12 cellular contexts compared by ENCODE assay signal in the genomic region with DNA sequence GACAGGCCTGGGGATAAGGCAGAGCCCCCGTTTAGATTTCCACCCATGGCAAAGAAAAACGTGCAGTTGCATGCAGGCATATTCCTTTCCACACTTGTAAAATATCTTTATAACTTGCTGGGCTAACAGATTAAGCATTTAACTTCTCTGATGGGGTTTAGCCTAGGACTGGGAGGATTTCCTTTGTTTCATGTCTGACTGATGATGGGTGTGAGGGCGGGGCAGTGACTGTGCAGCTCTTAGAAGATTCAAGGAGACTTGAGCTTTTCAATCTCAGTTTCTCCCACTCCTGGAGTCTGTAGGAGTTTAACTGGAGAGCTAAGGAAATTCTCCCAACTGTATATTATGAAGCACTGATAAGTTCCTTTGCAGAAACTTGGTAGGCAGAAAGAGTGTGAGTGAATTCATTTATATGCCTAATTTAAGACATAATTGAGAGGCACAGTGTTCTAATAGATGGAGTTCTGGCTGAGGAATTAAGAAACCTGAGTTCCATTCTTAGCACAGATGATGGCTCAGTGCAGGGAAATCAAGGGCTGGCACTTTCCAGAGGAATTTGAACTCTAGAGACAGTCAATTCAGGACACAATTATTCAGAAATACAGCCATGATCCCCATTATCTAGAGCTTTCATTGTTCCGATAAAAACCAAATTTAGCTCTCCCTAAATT.
DNase-seq lines count a peak whose midpoint lies in the region; ATAC-seq, FAIRE-seq and TF ChIP-seq lines count a peak whose summit lies in the region.
"Had no signal": no experiment of that assay in that cellular context is flagged by ENCODE, and none has a peak within 500 bp of the region (broad histone marks: within the 10 kb centered on the region; RNA-seq: fewer than 3 reads in every experiment).

No MANE protein-coding gene starts in this region.

- H3K4me1 ChIP-seq in K562 (replicated peaks in 1 of 2; ENCODE audit: control insufficient read depth in 2 of 2, insufficient read depth in 2 of 2, low read length in 2 of 2) (peaks cover 0 to 19% of the 10 kb centered on the region in 2 experiments; a peak in 3 of 5 replicates), testis (peaks cover 36% of the 10 kb centered on the region)

- H2AFZ ChIP-seq in K562 (ENCODE audit: low read depth, low read length): no peak overlapping the region

- H4K20me1 ChIP-seq in K562 (replicated peaks; ENCODE audit: control insufficient read depth, insufficient read depth, low read length): peaks cover 12% of the 10 kb centered on the region

- peak; percentile 37; the same call in 1 of the 3 replicates for ATAC-seq in K562
- no peak for ATAC-seq in stimulated activated memory B cell treated with anti-CD40 and anti-IgM and Interleukin-4, amounts not matched to agents 10 μg/mL and 1 μg/mL and 100 μg/mL, for 72 hours
- ATAC-seq: T-cell had no signal

- POLR2A ChIA-PET in K562 (lab: Yijun Ruan, JAX): interaction anchor here (0.6 to 1.5 kb wide), 3 partner anchors 11 to 1621 kb away, joined by 3 to 4 read pairs (median 3); no protein-coding TSS in a partner anchor

- TF ChIP-seq RAD21 in K562 (CRISPR knock-in tag; conservative IDR thresholded peaks at IDR 0.05 in 1 of 2, IDR thresholded peaks at IDR 0.05 in 1 of 2): no peak

- TF ChIP-seq POLR2A in K562 (conservative IDR thresholded peaks at IDR 0.05) (no peak), testis (IDR thresholded peaks at IDR 0.05) (no peak), erythroblast (IDR thresholded peaks at IDR 0.05; ENCODE audit: low read length) (no peak)

- H3K4me3 ChIP-seq in K562 (no peak overlapping the region), testis (no peak overlapping the region)
- H3K4me3 ChIP-seq: skin epidermis had no signal

- no peaks in the 10 kb centered on the region for H3K36me3 Mint-ChIP-seq in stimulated activated memory B cell treated with anti-CD40 and anti-IgM and Interleukin-4, amounts not matched to agents 10 μg/mL and 1 μg/mL and 100 μg/mL, for 72 hours
- H3K36me3 Mint-ChIP-seq: T-cell had no signal

- intact Hi-C loops in K562 (cut with micrococcal nuclease) (no loop called here), testis (cut with DNase I; ENCODE audit: low total_unique reads) (no loop called here)

- BruUV-seq in K562 (replicated peaks; lab: Mats Ljungman, UMichigan): no TSS peak

- 27% methylated on average over 4 of the region's 4 CpGs for WGBS in K562 (ENCODE audit: insufficient coverage, low coverage, missing lambda C conversion rate)
- WGBS in testis, 2 donors: 41% methylated on average over 4 of the region's 4 CpGs

- no peak overlapping the region for H3K4me3 Mint-ChIP-seq in stimulated activated memory B cell treated with anti-CD40 and anti-IgM and Interleukin-4, amounts not matched to agents 10 μg/mL and 1 μg/mL and 100 μg/mL, for 72 hours
- H3K4me3 Mint-ChIP-seq: activated CD4-positive, alpha-beta T cell treated with anti-CD3 and anti-CD28 coated beads, Interleukin-2, amount 10 ng/mL, durations not matched to agents 24 days and 14 days; T-cell had no signal

- H3K9ac ChIP-seq in K562 (ENCODE audit: insufficient read depth in 1 of 2, low read depth in 2 of 2, low read length in 2 of 2): no peak overlapping the region
- H3K9ac ChIP-seq: KMS-11 had no signal

- in situ Hi-C loops in K562 (cut with MboI): no loop called here

- H3K9me3 Mint-ChIP-seq in stimulated activated memory B cell treated with anti-CD40 and anti-IgM and Interleukin-4, amounts not matched to agents 10 μg/mL and 1 μg/mL and 100 μg/mL, for 72 hours: no peaks in the 10 kb centered on the region
- H3K9me3 Mint-ChIP-seq: activated CD4-positive, alpha-beta T cell treated with anti-CD3 and anti-CD28 coated beads, Interleukin-2, amount 10 ng/mL, durations not matched to agents 24 days and 14 days; T-cell had no signal

- 0 out of 3 replicates have a peak, but pooled peaks cover 6% of the 10 kb centered on the region for H3K79me2 ChIP-seq in K562 (ENCODE audit: control insufficient read depth, insufficient read depth, low read length)

- CTCF ChIA-PET in K562 (lab: Yijun Ruan, JAX; ENCODE audit: low intra/inter-chr PET ratio): interaction anchor here (0.6 kb wide), 1 partner anchor 757 kb away, joined by 3 read pairs; no protein-coding TSS in a partner anchor

- H3K4me2 ChIP-seq in K562 (ENCODE audit: insufficient read depth, low read length): no peak overlapping the region
- H3K4me2 ChIP-seq: KMS-11 had no signal

- no peaks in the 10 kb centered on the region for H3K4me1 Mint-ChIP-seq in stimulated activated memory B cell treated with anti-CD40 and anti-IgM and Interleukin-4, amounts not matched to agents 10 μg/mL and 1 μg/mL and 100 μg/mL, for 72 hours
- H3K4me1 Mint-ChIP-seq: activated CD4-positive, alpha-beta T cell treated with anti-CD3 and anti-CD28 coated beads, Interleukin-2, amount 10 ng/mL, durations not matched to agents 24 days and 14 days; T-cell had no signal

- TF ChIP-seq CTCF in K562 (IDR thresholded peaks at IDR 0.05 in 2 of 3, conservative IDR thresholded peaks at IDR 0.05 in 1 of 3; ENCODE audit: insufficient read depth in 2 of 3, low read depth in 1 of 3, low read length in 3 of 3) (no peak), testis (IDR thresholded peaks at IDR 0.05) (no peak)

- H3K9me1 ChIP-seq in K562 (ENCODE audit: control insufficient read depth, insufficient read depth, low read length): no peaks in the 10 kb centered on the region

- no peaks in the 10 kb centered on the region for H3K36me3 ChIP-seq in K562 (ENCODE audit: control insufficient read depth, insufficient read depth, low read length)
- no peaks in the 10 kb centered on the region for H3K36me3 ChIP-seq in testis (ENCODE audit: low read depth, missing control alignments)

- no peak for FAIRE-seq in K562 (lab: Jason Lieb, UNC)

- H3K27ac ChIP-seq in K562 (ENCODE audit: extremely low read depth, low read depth, low read length): no peak overlapping the region
- H3K27ac ChIP-seq in testis: peak overlapping the region in 1 of 2 donors; percentile 53
- H3K27ac ChIP-seq: KMS-11, skin epidermis had no signal

- DNase-seq in M059J (ENCODE audit: low read depth) (peak; percentile 50), K562 (ENCODE audit: extremely low read depth in 1 of 4, low spot score in 3 of 4) (no peak), iris pigment epithelial cell (ENCODE audit: low read depth) (peak; percentile 52), testis (peak; percentile 44), activated gamma-delta T cell treated with Interleukin-2 at 50 U/mL for 16 hours (no peak), erythroblast (lab: John Stamatoyannopoulos, UW) (no peak)
- DNase-seq: activated CD4-positive, alpha-beta T cell treated with anti-CD3 and anti-CD28 coated beads, Interleukin-2, amount 10 ng/mL, durations not matched to agents 24 days and 14 days; NCI-H2029; T-cell had no signal

- no peaks in the 10 kb centered on the region for H3K27me3 ChIP-seq in K562 (ENCODE audit: control insufficient read depth in 2 of 2, insufficient read depth in 2 of 2, low read length in 2 of 2)
- H3K27me3 ChIP-seq in testis: no peaks in the 10 kb centered on the region

- no peaks in the 10 kb centered on the region for H3K9me3 ChIP-seq in K562 (replicated peaks; ENCODE audit: control insufficient read depth, insufficient read depth, low read depth, low read length)
- H3K9me3 ChIP-seq in testis: no peaks in the 10 kb centered on the region

- H3K27me3 Mint-ChIP-seq in stimulated activated memory B cell treated with anti-CD40 and anti-IgM and Interleukin-4, amounts not matched to agents 10 μg/mL and 1 μg/mL and 100 μg/mL, for 72 hours: peaks cover 9% of the 10 kb centered on the region
- H3K27me3 Mint-ChIP-seq: activated CD4-positive, alpha-beta T cell treated with anti-CD3 and anti-CD28 coated beads, Interleukin-2, amount 10 ng/mL, durations not matched to agents 24 days and 14 days; T-cell had no signal

- H3K27ac Mint-ChIP-seq in stimulated activated memory B cell treated with anti-CD40 and anti-IgM and Interleukin-4, amounts not matched to agents 10 μg/mL and 1 μg/mL and 100 μg/mL, for 72 hours: no peak overlapping the region
- H3K27ac Mint-ChIP-seq: activated CD4-positive, alpha-beta T cell treated with anti-CD3 and anti-CD28 coated beads, Interleukin-2, amount 10 ng/mL, durations not matched to agents 24 days and 14 days; T-cell had no signal

- TF ChIP-seq EP300 in K562 (IDR thresholded peaks at IDR 0.05; ENCODE audit: low read length): no peak

TF ChIP-seq in K562, 482 proteins besides CTCF, POLR2A, EP300 and RAD21 (continues in another document):
- TF ChIP-seq PURB (CRISPR knock-in tag; IDR thresholded peaks at IDR 0.05; ENCODE audit: low read depth): no peak
- no peak for TF ChIP-seq E2F5 (CRISPR knock-in tag; IDR thresholded peaks at IDR 0.05)
- no peak for TF ChIP-seq CBX5 (IDR thresholded peaks at IDR 0.05; ENCODE audit: borderline replicate concordance, low read depth)
- no peak for TF ChIP-seq HDAC6 (IDR thresholded peaks at IDR 0.05; ENCODE audit: low read depth, low read length)
- TF ChIP-seq YBX1 (IDR thresholded peaks at IDR 0.05): no peak
- TF ChIP-seq, protein P1, sequence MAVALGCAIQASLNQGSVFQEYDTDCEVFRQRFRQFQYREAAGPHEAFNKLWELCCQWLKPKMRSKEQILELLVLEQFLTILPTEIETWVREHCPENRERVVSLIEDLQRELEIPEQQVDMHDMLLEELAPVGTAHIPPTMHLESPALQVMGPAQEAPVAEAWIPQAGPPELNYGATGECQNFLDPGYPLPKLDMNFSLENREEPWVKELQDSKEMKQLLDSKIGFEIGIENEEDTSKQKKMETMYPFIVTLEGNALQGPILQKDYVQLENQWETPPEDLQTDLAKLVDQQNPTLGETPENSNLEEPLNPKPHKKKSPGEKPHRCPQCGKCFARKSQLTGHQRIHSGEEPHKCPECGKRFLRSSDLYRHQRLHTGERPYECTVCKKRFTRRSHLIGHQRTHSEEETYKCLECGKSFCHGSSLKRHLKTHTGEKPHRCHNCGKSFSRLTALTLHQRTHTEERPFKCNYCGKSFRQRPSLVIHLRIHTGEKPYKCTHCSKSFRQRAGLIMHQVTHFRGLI (CRISPR knock-in tag; IDR thresholded peaks at IDR 0.05): no peak
- TF ChIP-seq HDAC8 (tag; IDR thresholded peaks at IDR 0.05): no peak
- no peak for TF ChIP-seq SMARCC2 (IDR thresholded peaks at IDR 0.05; ENCODE audit: low read depth)
- TF ChIP-seq MTF1 (CRISPR knock-in tag; IDR thresholded peaks at IDR 0.05; ENCODE audit: borderline replicate concordance): no peak
- no peak for TF ChIP-seq TGIF2 (CRISPR knock-in tag; IDR thresholded peaks at IDR 0.05)
- TF ChIP-seq ZNF551 (CRISPR knock-in tag; IDR thresholded peaks at IDR 0.05): no peak
- TF ChIP-seq ZNF24 (IDR thresholded peaks at IDR 0.05): no peak
- TF ChIP-seq MEF2D (tag; conservative IDR thresholded peaks at IDR 0.05; ENCODE audit: low read depth): no peak

Comparison
In these comparisons a context has a peak if more than half of its experiments do, and no peak if none do; other contexts are left out.
1. DNase-seq: peak in M059J (single experiment), iris pigment epithelial cell (single experiment) and testis (single experiment); none in K562 (0 of 4), activated gamma-delta T cell treated with Interleukin-2 at 50 U/mL for 16 hours (single experiment) and erythroblast (0 of 2).